Comparison of ENCODE assay signal across 1 cellular context in the genomic region with DNA sequence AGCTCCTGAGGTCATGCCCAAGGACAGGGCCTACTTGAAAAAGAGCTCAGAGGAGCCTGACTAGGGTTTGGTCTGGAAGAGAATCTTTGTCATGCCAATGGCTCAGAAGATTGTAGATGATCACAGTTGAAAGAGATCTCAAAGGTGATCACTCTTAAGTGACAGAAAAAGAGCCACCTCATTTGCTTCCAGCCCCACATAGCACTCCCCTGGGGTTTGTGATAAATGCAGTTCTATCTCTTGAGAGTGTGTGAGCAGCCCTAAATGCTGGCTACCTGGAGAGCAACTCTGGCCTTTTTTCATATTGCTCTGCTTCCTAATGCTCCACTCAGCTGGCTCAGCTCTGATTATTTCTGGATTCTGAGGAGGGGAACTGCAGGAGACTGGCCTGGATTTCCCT.
TF ChIP-seq lines count a peak whose summit lies in the region.

No MANE protein-coding gene starts in this region.

TF ChIP-seq in H1, 55 proteins besides CTCF, POLR2A, EP300 and RAD21 (continued from another document):
- no peak for TF ChIP-seq POU5F1 (IDR thresholded peaks at IDR 0.05; ENCODE audit: low read depth, low read length)
- no peak for TF ChIP-seq ATF2 (IDR thresholded peaks at IDR 0.05; ENCODE audit: low read length)
- TF ChIP-seq, protein P1, sequence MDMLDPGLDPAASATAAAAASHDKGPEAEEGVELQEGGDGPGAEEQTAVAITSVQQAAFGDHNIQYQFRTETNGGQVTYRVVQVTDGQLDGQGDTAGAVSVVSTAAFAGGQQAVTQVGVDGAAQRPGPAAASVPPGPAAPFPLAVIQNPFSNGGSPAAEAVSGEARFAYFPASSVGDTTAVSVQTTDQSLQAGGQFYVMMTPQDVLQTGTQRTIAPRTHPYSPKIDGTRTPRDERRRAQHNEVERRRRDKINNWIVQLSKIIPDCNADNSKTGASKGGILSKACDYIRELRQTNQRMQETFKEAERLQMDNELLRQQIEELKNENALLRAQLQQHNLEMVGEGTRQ (IDR thresholded peaks at IDR 0.05; ENCODE audit: low read length): no peak
- no peak for TF ChIP-seq JUND (IDR thresholded peaks at IDR 0.05; ENCODE audit: low read length)
- no peak for TF ChIP-seq NANOG (IDR thresholded peaks at IDR 0.05; ENCODE audit: insufficient read depth, low read depth, low read length, poor library complexity, severe bottlenecking)
- no peak for TF ChIP-seq CHD7 (IDR thresholded peaks at IDR 0.05; ENCODE audit: insufficient replicate concordance, low read length)
- no peak for TF ChIP-seq MAX (IDR thresholded peaks at IDR 0.05)
- no peak for TF ChIP-seq HDAC2 (IDR thresholded peaks at IDR 0.05; ENCODE audit: borderline replicate concordance in 1 of 2, low read depth in 2 of 2, low read length in 2 of 2)
- TF ChIP-seq BCL11A (IDR thresholded peaks at IDR 0.05; ENCODE audit: low read depth in 2 of 2, low read length in 2 of 2): no peak
- no peak for TF ChIP-seq SRF (IDR thresholded peaks at IDR 0.05; ENCODE audit: low read depth, low read length)
- TF ChIP-seq FOSL1 (IDR thresholded peaks at IDR 0.05; ENCODE audit: insufficient read depth, low read depth, low read length): no peak
- no peak for TF ChIP-seq SP2 (IDR thresholded peaks at IDR 0.05; ENCODE audit: low read length)
